13 cellular contexts compared by ENCODE assay signal in the genomic region with DNA sequence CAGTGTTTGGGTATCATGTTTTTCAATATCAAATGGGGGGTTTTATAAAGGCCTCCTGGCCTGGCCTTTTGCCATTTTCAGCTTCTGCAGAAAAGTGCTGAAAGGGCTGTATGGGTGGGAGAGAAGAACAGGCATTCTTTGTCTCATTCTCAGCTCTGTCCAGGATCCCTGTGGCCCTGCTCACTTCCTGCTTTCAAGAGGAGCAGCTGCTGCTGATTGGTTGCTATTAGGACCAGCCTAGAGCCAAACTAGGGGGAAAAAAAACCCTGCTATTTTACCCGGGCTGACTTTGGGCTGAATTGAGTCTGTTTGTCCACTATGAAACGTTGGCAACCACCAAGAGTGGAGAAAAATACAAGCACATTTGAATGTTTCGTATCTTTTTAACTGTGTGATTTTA.
DNase-seq lines count a peak whose midpoint lies in the region; ATAC-seq and TF ChIP-seq lines count a peak whose summit lies in the region.
"Had no signal": no experiment of that assay in that cellular context is flagged by ENCODE, and none has a peak within 500 bp of the region (broad histone marks: within the 10 kb centered on the region; RNA-seq: fewer than 3 reads in every experiment).

No MANE protein-coding gene starts in this region.

- H3K9me3 ChIP-seq in mammary epithelial cell (replicated peaks; ENCODE audit: insufficient read depth, low read length): no peaks in the 10 kb centered on the region
- H3K9me3 ChIP-seq in right cardiac atrium (ENCODE audit: control insufficient read depth, low read length): no peaks in the 10 kb centered on the region
- H3K9me3 ChIP-seq: transverse colon had no signal

- no peak overlapping the region for H3K9ac ChIP-seq in mammary epithelial cell (ENCODE audit: insufficient read depth, low read length)

- intact Hi-C loops in mammary epithelial cell (cut with micrococcal nuclease): no loop called here
- intact Hi-C loops in MCF 10A (cut with micrococcal nuclease): no loop called here
- intact Hi-C loops in right cardiac atrium (cut with DNase I): no loop called here

- no peaks in the 10 kb centered on the region for H4K20me1 ChIP-seq in mammary epithelial cell (ENCODE audit: insufficient read depth, low read length)

- no peaks in the 10 kb centered on the region for H3K4me1 Mint-ChIP-seq in MCF 10A (ENCODE audit: insufficient read depth, unreplicated experiment)

- no peaks in the 10 kb centered on the region for H3K36me3 ChIP-seq in mammary epithelial cell (ENCODE audit: insufficient read depth, low read length)
- H3K36me3 ChIP-seq: transverse colon had no signal

- TF ChIP-seq CTCF in mammary epithelial cell (conservative IDR thresholded peaks at IDR 0.05 in 1 of 2, IDR thresholded peaks at IDR 0.05 in 1 of 2; ENCODE audit: extremely low read depth in 1 of 2, insufficient read depth in 1 of 2, low read depth in 1 of 2, low read length in 2 of 2): no peak
- no peak for TF ChIP-seq CTCF in MCF 10A (IDR thresholded peaks at IDR 0.05; ENCODE audit: unreplicated experiment)

- ATAC-seq in right cardiac atrium: peak; percentile 33 to 61
- ATAC-seq in HG03159 (IDR thresholded peaks at IDR 0.05; ENCODE audit: unreplicated experiment): no peak
- no peak for ATAC-seq in GM21529 (IDR thresholded peaks at IDR 0.05; ENCODE audit: unreplicated experiment)
- no peak for ATAC-seq in HG02678 (IDR thresholded peaks at IDR 0.05; ENCODE audit: unreplicated experiment)
- ATAC-seq: activated CD4-positive, alpha-beta T cell treated with anti-CD3 and anti-CD28 coated beads for 36 hours had no signal

- WGBS in mammary epithelial cell (ENCODE audit: low coverage, missing lambda C conversion rate): 22% methylated on average over 3 of the region's 3 CpGs
- WGBS in right cardiac atrium: 33% methylated on average over 3 of the region's 3 CpGs

- H3K36me3 Mint-ChIP-seq in MCF 10A (ENCODE audit: insufficient read depth, unreplicated experiment): no peaks in the 10 kb centered on the region
- H3K36me3 Mint-ChIP-seq: IgD-negative memory B cell, memory B cell had no signal

- no peak overlapping the region for H3K4me3 Mint-ChIP-seq in MCF 10A (ENCODE audit: unreplicated experiment)
- H3K4me3 Mint-ChIP-seq: activated CD4-positive, alpha-beta T cell treated with anti-CD3 and anti-CD28 coated beads for 36 hours; IgD-negative memory B cell; memory B cell had no signal

- DNase-seq in mammary epithelial cell (no peak), MCF 10A (ENCODE audit: unreplicated experiment) (no peak), right cardiac atrium (peak in 1 of 3 donors; percentile 17), superior temporal gyrus (ENCODE audit: extremely low spot score) (peak; percentile 55)
- DNase-seq: activated CD4-positive, alpha-beta T cell treated with anti-CD3 and anti-CD28 coated beads for 36 hours; dermis blood vessel endothelial cell; transverse colon had no signal

- dilution Hi-C loops in mammary epithelial cell (cut with HindIII; ENCODE audit: low sequenced_read_pairs): no loop called here

- no peaks in the 10 kb centered on the region for H3K27me3 Mint-ChIP-seq in MCF 10A (ENCODE audit: insufficient read depth, unreplicated experiment)
- H3K27me3 Mint-ChIP-seq: activated CD4-positive, alpha-beta T cell treated with anti-CD3 and anti-CD28 coated beads for 36 hours had no signal

- peak overlapping the region; percentile 25 for H2AFZ ChIP-seq in mammary epithelial cell (ENCODE audit: low read depth, low read length)

- in situ Hi-C loops in mammary epithelial cell (cut with MboI; ENCODE audit: low sequenced_read_pairs in 2 of 2): no loop called here

- H3K4me2 ChIP-seq in mammary epithelial cell (ENCODE audit: insufficient read depth, low read depth, low read length): no peak overlapping the region

- H3K4me1 ChIP-seq in mammary epithelial cell (ENCODE audit: insufficient read depth, low read length) (no peaks in the 10 kb centered on the region), right cardiac atrium (ENCODE audit: control insufficient read depth, insufficient read depth, low read length) (peaks cover 4% of the 10 kb centered on the region)

- CTCF ChIA-PET in mammary epithelial cell (lab: Charles Lee; ENCODE audit: low non-redundant PET): no interaction called here
- CTCF ChIA-PET in MCF 10A (lab: Yijun Ruan, JAX): interaction anchor here (0.6 to 1.2 kb wide), 4 partner anchors 15 to 1197 kb away, joined by 3 to 5 read pairs (median 4); no protein-coding TSS in a partner anchor

- POLR2A ChIA-PET in MCF 10A (lab: Yijun Ruan, JAX): no interaction called here

- H3K27me3 ChIP-seq in mammary epithelial cell (ENCODE audit: insufficient read depth, low read length): no peaks in the 10 kb centered on the region
- no peaks in the 10 kb centered on the region for H3K27me3 ChIP-seq in right cardiac atrium (ENCODE audit: control insufficient read depth, insufficient read depth)
- H3K27me3 ChIP-seq: transverse colon had no signal

- H3K27ac ChIP-seq in mammary epithelial cell (ENCODE audit: insufficient read depth, low read depth, low read length) (no peak overlapping the region), angular gyrus (ENCODE audit: low read depth, low read length) (peak overlapping the region; percentile 11), right cardiac atrium (ENCODE audit: low read length) (no peak overlapping the region)
- H3K27ac ChIP-seq: transverse colon had no signal

- no peak overlapping the region for H3K4me3 ChIP-seq in mammary epithelial cell (replicated peaks in 1 of 3; ENCODE audit: insufficient read depth in 1 of 3, low read depth in 2 of 3, low read length in 3 of 3)
- H3K4me3 ChIP-seq in right cardiac atrium (ENCODE audit: low read length): no peak overlapping the region
- H3K4me3 ChIP-seq: transverse colon had no signal

- BruUV-seq in mammary epithelial cell (replicated peaks; lab: Mats Ljungman, UMichigan) (no TSS peak), MCF 10A (replicated peaks; lab: Mats Ljungman, UMichigan) (no TSS peak)

- no peak overlapping the region for H3K27ac Mint-ChIP-seq in MCF 10A (ENCODE audit: low read depth, unreplicated experiment)
- H3K27ac Mint-ChIP-seq: activated CD4-positive, alpha-beta T cell treated with anti-CD3 and anti-CD28 coated beads for 36 hours; IgD-negative memory B cell; memory B cell had no signal

- no peaks in the 10 kb centered on the region for H3K79me2 ChIP-seq in mammary epithelial cell (ENCODE audit: insufficient read depth, low read length)

- no peaks in the 10 kb centered on the region for H3K9me3 Mint-ChIP-seq in MCF 10A (ENCODE audit: unreplicated experiment)
- H3K9me3 Mint-ChIP-seq: IgD-negative memory B cell, memory B cell had no signal

Comparison
In these comparisons a context has a peak if more than half of its experiments do, and no peak if none do; other contexts are left out.
1. ATAC-seq: peak in right cardiac atrium (2 of 2); none in HG03159 (single experiment), GM21529 (single experiment) and HG02678 (single experiment).